10 cellular contexts compared by ENCODE assay signal in genomic region chr19:1271528-1272422, GRCh38. TPM values are rescaled to one million over a fixed set of nuclear protein-coding genes. Genes with fewer than 3 reads are reported as not detected.
DNase-seq lines count a peak whose midpoint lies in the region; ATAC-seq and TF ChIP-seq lines count a peak whose summit lies in the region.
"Had no signal": no experiment of that assay in that cellular context is flagged by ENCODE, and none has a peak within 500 bp of the region (broad histone marks: within the 10 kb centered on the region; RNA-seq: fewer than 3 reads in every experiment).

No MANE protein-coding gene starts in this region.

- H3K27ac ChIP-seq in HEK293 (ENCODE audit: extremely low read depth, low read depth, low read length): peak overlapping the region; percentile 99
- peak overlapping the region; percentile 100 for H3K27ac ChIP-seq in left ventricle myocardium inferior (replicated peaks)

- H3K9me3 ChIP-seq in HEK293 (ENCODE audit: control insufficient read depth, insufficient read depth, low read depth, low read length) (no peaks in the 10 kb centered on the region), left ventricle myocardium inferior (replicated peaks) (no peaks in the 10 kb centered on the region)

- no peak for TF ChIP-seq CTCF in HEK293 (tag by site-specific recombination; IDR thresholded peaks at IDR 0.05)
- TF ChIP-seq CTCF in WTC11 (IDR thresholded peaks at IDR 0.05): no peak
- no peak for TF ChIP-seq CTCF in left ventricle myocardium inferior (IDR thresholded peaks at IDR 0.05; ENCODE audit: borderline replicate concordance)
- TF ChIP-seq CTCF in GM10266 (IDR thresholded peaks at IDR 0.05; ENCODE audit: control insufficient read depth, insufficient read depth, low read depth, missing control alignments): no peak

- H3K4me1 Mint-ChIP-seq in WTC11: peaks cover 55% of the 10 kb centered on the region
- peaks cover 67% of the 10 kb centered on the region for H3K4me1 Mint-ChIP-seq in stimulated activated memory B cell treated with anti-CD40 and anti-IgM and Interleukin-4, amounts not matched to agents 10 μg/mL and 1 μg/mL and 100 μg/mL, for 72 hours

- POLR2A ChIA-PET in HEK293 (lab: Yijun Ruan, JAX): interaction anchor here (1.0 to 2.8 kb wide), 3 partner anchors 19 to 172 kb away, joined by 6 to 22 read pairs (median 7); no protein-coding TSS in a partner anchor
- POLR2A ChIA-PET in WTC11 (lab: Charles Lee): interaction anchor here (0.5 kb wide), 1 partner anchor 16 kb away, joined by 3 read pairs; no protein-coding TSS in a partner anchor
- POLR2A ChIA-PET in HEK293T (lab: Yijun Ruan, JAX): interaction anchor here (1.1 to 2.7 kb wide), 3 partner anchors 8 to 28 kb away, joined by 3 to 18 read pairs (median 4); no protein-coding TSS in a partner anchor

- H3K27me3 ChIP-seq in left ventricle myocardium inferior (ENCODE audit: low read depth): no peaks in the 10 kb centered on the region

- peaks cover 7% of the 10 kb centered on the region for H3K27me3 Mint-ChIP-seq in WTC11 (ENCODE audit: low read depth)
- no peaks in the 10 kb centered on the region for H3K27me3 Mint-ChIP-seq in stimulated activated memory B cell treated with anti-CD40 and anti-IgM and Interleukin-4, amounts not matched to agents 10 μg/mL and 1 μg/mL and 100 μg/mL, for 72 hours

- intact Hi-C loops in left ventricle myocardium inferior (cut with micrococcal nuclease): no loop called here

- no peak overlapping the region for H3K4me3 ChIP-seq in HEK293 (ENCODE audit: low read depth, low read length)
- H3K4me3 ChIP-seq in left ventricle myocardium inferior: peak overlapping the region; percentile 86

- H3K27ac Mint-ChIP-seq in WTC11: peak overlapping the region; percentile 65; the same call in 1 of the 2 replicates
- H3K27ac Mint-ChIP-seq in stimulated activated memory B cell treated with anti-CD40 and anti-IgM and Interleukin-4, amounts not matched to agents 10 μg/mL and 1 μg/mL and 100 μg/mL, for 72 hours: peak overlapping the region; percentile 59

- H3K4me3 Mint-ChIP-seq in WTC11: peak overlapping the region; percentile 79
- H3K4me3 Mint-ChIP-seq in stimulated activated memory B cell treated with anti-CD40 and anti-IgM and Interleukin-4, amounts not matched to agents 10 μg/mL and 1 μg/mL and 100 μg/mL, for 72 hours: peak overlapping the region; percentile 84

- peaks cover 43% of the 10 kb centered on the region for H3K36me3 Mint-ChIP-seq in WTC11
- peaks cover 56% of the 10 kb centered on the region for H3K36me3 Mint-ChIP-seq in stimulated activated memory B cell treated with anti-CD40 and anti-IgM and Interleukin-4, amounts not matched to agents 10 μg/mL and 1 μg/mL and 100 μg/mL, for 72 hours

- no peak for DNase-seq in WTC11 (ENCODE audit: low spot score)
- no peak for DNase-seq in left ventricle myocardium inferior
- DNase-seq in GM10266 (ENCODE audit: extremely low spot score): no peak
- DNase-seq in HEK293T (ENCODE audit: extremely low spot score): no peak
- DNase-seq in G401 (ENCODE audit: low spot score): no peak
- DNase-seq: NCI-H82 had no signal

- in situ Hi-C loops in G401 (cut with HindIII; ENCODE audit: low sequenced_read_pairs): no loop called here

- H3K36me3 ChIP-seq in HEK293 (ENCODE audit: control insufficient read depth in 2 of 2, insufficient read depth in 1 of 2, low read length in 2 of 2) (peaks cover 4 to 57% of the 10 kb centered on the region in 2 experiments; a peak in 2 of 3 replicates), left ventricle myocardium inferior (peaks cover 50% of the 10 kb centered on the region)

- no peaks in the 10 kb centered on the region for H3K9me3 Mint-ChIP-seq in WTC11
- no peaks in the 10 kb centered on the region for H3K9me3 Mint-ChIP-seq in stimulated activated memory B cell treated with anti-CD40 and anti-IgM and Interleukin-4, amounts not matched to agents 10 μg/mL and 1 μg/mL and 100 μg/mL, for 72 hours

- ATAC-seq in WTC11 (no peak), GM21526 (IDR thresholded peaks at IDR 0.05; ENCODE audit: low FRiP score, unreplicated experiment) (no peak)
- no peak for ATAC-seq in stimulated activated memory B cell treated with anti-CD40 and anti-IgM and Interleukin-4, amounts not matched to agents 10 μg/mL and 1 μg/mL and 100 μg/mL, for 72 hours

- H3K4me1 ChIP-seq in HEK293 (ENCODE audit: control insufficient read depth, insufficient read depth, low read length) (peaks cover 23% of the 10 kb centered on the region), left ventricle myocardium inferior (peaks cover 90% of the 10 kb centered on the region)

- CTCF ChIA-PET in HEK293 (lab: Yijun Ruan, JAX) (interaction anchor here (0.7 to 2.8 kb wide), 2 partner anchors 16 to 28 kb away, joined by 3 to 23 read pairs; no protein-coding TSS in a partner anchor), WTC11 (lab: Charles Lee) (interaction anchor here (3.0 kb wide), 1 partner anchor 27 kb away, joined by 24 read pairs; no protein-coding TSS in a partner anchor), HEK293T (lab: Yijun Ruan, JAX) (interaction anchor here (1.5 kb wide), 1 partner anchor 27 kb away, joined by 8 read pairs; no protein-coding TSS in a partner anchor)

TF ChIP-seq in HEK293, 187 proteins besides CTCF, POLR2A, EP300 and RAD21:
- peak; percentile 18; the same call in 1 of the 2 replicates for TF ChIP-seq WT1 (tag by site-specific recombination; IDR thresholded peaks at IDR 0.05)
- peak; percentile 58 for TF ChIP-seq ZNF600 (tag by site-specific recombination; IDR thresholded peaks at IDR 0.05)
- no peak for TF ChIP-seq ZBTB17 (tag by site-specific recombination; IDR thresholded peaks at IDR 0.05)
- TF ChIP-seq IKZF3 (tag by site-specific recombination; IDR thresholded peaks at IDR 0.05): no peak
- peak; percentile 74 for TF ChIP-seq BCL11B (tag by site-specific recombination; IDR thresholded peaks at IDR 0.05; ENCODE audit: low read depth)
TF ChIP-seq in HEK293: peak in this region for 3.

TF ChIP-seq in WTC11, 78 proteins besides CTCF, POLR2A, EP300 and RAD21 (continues in another document):
- TF ChIP-seq ZNF232 (CRISPR knock-in tag; IDR thresholded peaks at IDR 0.05): no peak
- TF ChIP-seq NFE2L1 (CRISPR knock-in tag; IDR thresholded peaks at IDR 0.05): no peak
- TF ChIP-seq TCF7 (CRISPR knock-in tag; IDR thresholded peaks at IDR 0.05; ENCODE audit: low read depth): no peak

TF ChIP-seq in HEK293T, 16 proteins besides CTCF, POLR2A, EP300 and RAD21:
- TF ChIP-seq FOXK2 (IDR thresholded peaks at IDR 0.05): no peak
- TF ChIP-seq FOXM1 (IDR thresholded peaks at IDR 0.05; ENCODE audit: borderline replicate concordance): no peak
- TF ChIP-seq, protein P1, sequence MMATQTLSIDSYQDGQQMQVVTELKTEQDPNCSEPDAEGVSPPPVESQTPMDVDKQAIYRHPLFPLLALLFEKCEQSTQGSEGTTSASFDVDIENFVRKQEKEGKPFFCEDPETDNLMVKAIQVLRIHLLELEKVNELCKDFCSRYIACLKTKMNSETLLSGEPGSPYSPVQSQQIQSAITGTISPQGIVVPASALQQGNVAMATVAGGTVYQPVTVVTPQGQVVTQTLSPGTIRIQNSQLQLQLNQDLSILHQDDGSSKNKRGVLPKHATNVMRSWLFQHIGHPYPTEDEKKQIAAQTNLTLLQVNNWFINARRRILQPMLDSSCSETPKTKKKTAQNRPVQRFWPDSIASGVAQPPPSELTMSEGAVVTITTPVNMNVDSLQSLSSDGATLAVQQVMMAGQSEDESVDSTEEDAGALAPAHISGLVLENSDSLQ (IDR thresholded peaks at IDR 0.05): no peak
- no peak for TF ChIP-seq LEF1 (IDR thresholded peaks at IDR 0.05; ENCODE audit: borderline replicate concordance)
- TF ChIP-seq HDGF (IDR thresholded peaks at IDR 0.05; ENCODE audit: borderline replicate concordance): no peak
- TF ChIP-seq SUZ12 (IDR thresholded peaks at IDR 0.05): no peak
- no peak for TF ChIP-seq NFRKB (IDR thresholded peaks at IDR 0.05)
- no peak for TF ChIP-seq CTBP1 (IDR thresholded peaks at IDR 0.05; ENCODE audit: borderline replicate concordance)
- no peak for TF ChIP-seq L3MBTL2 (conservative IDR thresholded peaks at IDR 0.05)
- no peak for TF ChIP-seq ARNT (IDR thresholded peaks at IDR 0.05)
- no peak for TF ChIP-seq SP1 (IDR thresholded peaks at IDR 0.05)
- TF ChIP-seq BHLHE40 (IDR thresholded peaks at IDR 0.05; ENCODE audit: borderline replicate concordance): no peak
- no peak for TF ChIP-seq TARDBP (IDR thresholded peaks at IDR 0.05)
- TF ChIP-seq FOXA1 (IDR thresholded peaks at IDR 0.05): no peak
- no peak for TF ChIP-seq ELF4 (IDR thresholded peaks at IDR 0.05)
- no peak for TF ChIP-seq ZNF384 (IDR thresholded peaks at IDR 0.05)

RNA-seq across cellular contexts. Expression of gene CIRBP, which starts 2.6 kb away (rescaled TPM):
- 256 to 298 TPM (median 256 TPM) in 3 replicates for total RNA-seq in WTC11 (2021)
- total RNA-seq in left ventricle myocardium inferior: 229 TPM
- 196 and 215 TPM in 2 replicates for total RNA-seq in G401 (2014; rRNA removed; shearing (Covaris generic))

RNA-seq across cellular contexts. Expression of gene FAM174C, which starts 3.6 kb away (rescaled TPM):
- total RNA-seq in WTC11 (2021) (59.4 to 65.9 TPM (median 65.7 TPM) in 3 replicates), left ventricle myocardium inferior (12.4 TPM)
- total RNA-seq in G401 (2014; rRNA removed; shearing (Covaris generic)): 37.9 and 45.0 TPM in 2 replicates

RNA-seq across cellular contexts. Expression of gene EFNA2, which starts 13.9 kb away (rescaled TPM):
- total RNA-seq in WTC11 (2021) (11.4 to 14.2 TPM (median 12.6 TPM) in 3 replicates), left ventricle myocardium inferior (not detected)
- 0.31 and 1.3 TPM in 2 replicates for total RNA-seq in G401 (2014; rRNA removed; shearing (Covaris generic))
- total RNA-seq: bronchial epithelial cell had no signal

RNA-seq across cellular contexts. Expression of gene MIDN, which starts 23.4 kb away (rescaled TPM):
- total RNA-seq in WTC11 (2021) (189 to 190 TPM (median 189 TPM) in 3 replicates), left ventricle myocardium inferior (60.5 TPM)
- total RNA-seq in G401 (2014; rRNA removed; shearing (Covaris generic)): 14.0 and 17.5 TPM in 2 replicates

RNA-seq across cellular contexts. Expression of gene ATP5F1D, which starts 30.2 kb away (rescaled TPM):
- total RNA-seq in WTC11 (2021) (262 to 277 TPM (median 270 TPM) in 3 replicates), left ventricle myocardium inferior (501 TPM)
- 61.3 and 98.5 TPM in 2 replicates for total RNA-seq in G401 (2014; rRNA removed; shearing (Covaris generic))
